ENCODE assay signal across 1 cellular context in the genomic region with DNA sequence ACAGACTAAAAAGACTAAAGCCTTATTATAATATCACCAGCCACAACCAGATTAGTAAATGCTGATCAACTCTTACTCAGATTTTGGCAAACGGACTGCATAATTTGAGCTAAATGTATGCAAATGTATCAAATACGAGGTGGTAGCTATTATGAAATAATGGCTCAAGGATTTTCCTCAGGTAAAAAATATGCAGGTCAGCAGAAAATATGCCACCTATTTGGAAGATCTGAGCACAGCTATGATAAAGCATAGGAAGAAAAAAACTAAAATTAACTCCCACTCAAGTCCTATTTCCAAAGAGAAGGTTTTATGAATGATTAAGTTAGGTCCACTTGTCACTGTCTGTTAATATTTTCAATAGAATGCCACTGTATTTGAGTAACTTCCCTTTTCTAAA.
TF ChIP-seq lines count a peak whose summit lies in the region.

No MANE protein-coding gene starts in this region.

TF ChIP-seq in HepG2, 621 proteins besides CTCF, POLR2A, EP300 and RAD21:
- TF ChIP-seq ARNT2 (CRISPR knock-in tag; IDR thresholded peaks at IDR 0.05; ENCODE audit: low read depth), result no peak
- peak; percentile 83 for TF ChIP-seq MAFF (IDR thresholded peaks at IDR 0.05; ENCODE audit: low read depth, low read length)
- TF ChIP-seq MAFK (conservative IDR thresholded peaks at IDR 0.05 in 1 of 2, IDR thresholded peaks at IDR 0.05 in 1 of 2; ENCODE audit: low read length in 2 of 2), result peak; percentile 72 to 91
- TF ChIP-seq DPF2 (CRISPR knock-in tag; IDR thresholded peaks at IDR 0.05; ENCODE audit: borderline replicate concordance, low read depth), result no peak
